ENCODE assay signal across 20 cellular contexts in genomic region chr12:55671746-55672145, GRCh38. TPM values are rescaled to one million over a fixed set of nuclear protein-coding genes. Genes with fewer than 3 reads are reported as not detected.
DNase-seq lines count a peak whose midpoint lies in the region; ATAC-seq and TF ChIP-seq lines count a peak whose summit lies in the region.
"Had no signal": no experiment of that assay in that cellular context is flagged by ENCODE, and none has a peak within 500 bp of the region (broad histone marks: within the 10 kb centered on the region; RNA-seq: fewer than 3 reads in every experiment).

No MANE protein-coding gene starts in this region.

- H3K4me3 ChIP-seq in mucosa of descending colon (no peak overlapping the region), transverse colon (no peak overlapping the region), thyroid gland (replicated peaks in 1 of 3) (no peak overlapping the region)
- H3K4me3 ChIP-seq: A549, BLaER1, GM12878 had no signal

- no peak for TF ChIP-seq EP300 in transverse colon (IDR thresholded peaks at IDR 0.05; ENCODE audit: low read depth)

- peak; percentile 17 for DNase-seq in cardiac septum (ENCODE audit: low spot score)
- DNase-seq in Right ventricle myocardium inferior (ENCODE audit: missing footprints), result no peak
- DNase-seq in mucosa of descending colon, result peak in 2 of 3 donors; percentile 59 to 60
- DNase-seq in transverse colon, result peak; percentile 57
- no peak for DNase-seq in thyroid gland
- DNase-seq: AML-193; CD4-positive, alpha-beta memory T cell; DMS153; DMS79 treated with DMSO at 0.1 percent for 48 hours; GOT3; H7; HFFc6; IMR-90 had no signal

- no peak for ATAC-seq in Right ventricle myocardium inferior
- peak; percentile 81 for ATAC-seq in mucosa of descending colon
- ATAC-seq in activated CD4-positive, CD25-positive, alpha-beta regulatory T cell treated with anti-CD3 and anti-CD28 coated beads, Interleukin-2, amount 50 U/mL, for 24 hours, result no peak
- no peak for ATAC-seq in HG02759 (IDR thresholded peaks at IDR 0.05; ENCODE audit: unreplicated experiment)
- ATAC-seq: A549, GM12878, HCT116 had no signal

- H3K27ac ChIP-seq in transverse colon (peak overlapping the region; percentile 54 to 73 (median 68)), thyroid gland (no peak overlapping the region)
- H3K27ac ChIP-seq: 22Rv1, A549, BLaER1 had no signal

- H3K27me3 ChIP-seq in transverse colon (no peaks in the 10 kb centered on the region), thyroid gland (no peaks in the 10 kb centered on the region)
- H3K27me3 ChIP-seq: BLaER1 had no signal

- TF ChIP-seq POLR2A in transverse colon (IDR thresholded peaks at IDR 0.05) (no peak), thyroid gland (IDR thresholded peaks at IDR 0.05) (no peak)

- peaks cover 19% of the 10 kb centered on the region for H3K4me1 ChIP-seq in mucosa of descending colon (ENCODE audit: low read depth)
- peaks cover 0 to 46% (median 13%) of the 10 kb centered on the region in 4 donors for H3K4me1 ChIP-seq in transverse colon
- no peaks in the 10 kb centered on the region for H3K4me1 ChIP-seq in thyroid gland
- H3K4me1 ChIP-seq: A549 had no signal

- no peaks in the 10 kb centered on the region for H3K9me3 ChIP-seq in mucosa of descending colon
- no peaks in the 10 kb centered on the region for H3K9me3 ChIP-seq in transverse colon
- no peaks in the 10 kb centered on the region for H3K9me3 ChIP-seq in thyroid gland
- H3K9me3 ChIP-seq: A549, BLaER1 had no signal

- in situ Hi-C loops in transverse colon (cut with MboI; ENCODE audit: low pct_ligation_motif_present in 1 of 4, low pct_unique_long_range_greater_than_20kb in 1 of 4, low sequenced_read_pairs in 3 of 4), result no loop called here

- intact Hi-C loops in cardiac septum (cut with DNase I) (no loop called here), Right ventricle myocardium inferior (cut with DNase I) (no loop called here), mucosa of descending colon (cut with DNase I, micrococcal nuclease) (no loop called here), transverse colon (cut with DNase I; ENCODE audit: low total_unique reads) (no loop called here), thyroid gland (cut with DNase I) (no loop called here)

- no peak for TF ChIP-seq CTCF in mucosa of descending colon (IDR thresholded peaks at IDR 0.05)
- no peak for TF ChIP-seq CTCF in transverse colon (IDR thresholded peaks at IDR 0.05)
- TF ChIP-seq CTCF in thyroid gland (IDR thresholded peaks at IDR 0.05), result no peak

- no peaks in the 10 kb centered on the region for H3K36me3 ChIP-seq in mucosa of descending colon (ENCODE audit: low read depth)
- no peaks in the 10 kb centered on the region for H3K36me3 ChIP-seq in transverse colon
- no peaks in the 10 kb centered on the region for H3K36me3 ChIP-seq in thyroid gland
- H3K36me3 ChIP-seq: BLaER1 had no signal

- WGBS in transverse colon (ENCODE audit: low coverage in 1 of 2), 2 donors, result 31 to 59% methylated on average over 3 to 4 of the region's 4 CpGs
- WGBS in thyroid gland, 2 donors, result 71 to 76% methylated on average over 4 of the region's 4 CpGs

RNA-seq across cellular contexts. Expression of gene OR10P1, which starts 35.1 kb away (rescaled TPM):
- total RNA-seq in cardiac septum, result not detected
- total RNA-seq in Right ventricle myocardium inferior, result not detected
- total RNA-seq in mucosa of descending colon, result not detected
- total RNA-seq in transverse colon, result not detected
- total RNA-seq in thyroid gland, result not detected
- total RNA-seq: CD4-positive, alpha-beta memory T cell; GM12878; H7; HFFc6; IMR-90 had no signal

RNA-seq across cellular contexts. Expression of gene ITGA7, which starts 36.0 kb away (rescaled TPM):
- total RNA-seq in cardiac septum (806 TPM), Right ventricle myocardium inferior (479 TPM), mucosa of descending colon (100 to 1,000 TPM in 1 of 3 donors, 10 to 100 TPM in 2; 16.5 to 449 (median 46.0) TPM), transverse colon (100 to 1,000 TPM in 1 of 4 donors, 10 to 100 TPM in 3; 14.4 to 125 (median 23.6) TPM), thyroid gland (10 to 100 TPM in 2 of 4 donors, 1 to 10 TPM in 2; 7.9 to 16.9 (median 9.8) TPM)

RNA-seq across cellular contexts. Expression of gene BLOC1S1, which starts 44.1 kb away (rescaled TPM):
- 97.7 TPM for total RNA-seq in cardiac septum
- 128 TPM for total RNA-seq in Right ventricle myocardium inferior
- 100 to 1,000 TPM; 201 to 285 (median 241) TPM for total RNA-seq in mucosa of descending colon
- total RNA-seq in transverse colon, result 100 to 1,000 TPM; 158 to 494 (median 381) TPM
- total RNA-seq in thyroid gland, result 100 to 1,000 TPM; 117 to 440 (median 246) TPM

RNA-seq across cellular contexts. Expression of gene RDH5, which starts 48.4 kb away (rescaled TPM):
- total RNA-seq in cardiac septum (26.3 TPM), Right ventricle myocardium inferior (12.9 TPM), mucosa of descending colon (10 to 100 TPM; 21.5 to 48.1 (median 35.8) TPM), transverse colon (10 to 100 TPM; 16.5 to 74.4 (median 58.3) TPM), thyroid gland (1 to 10 TPM in 3 of 4 donors, under 1 TPM in 1; 0.94 to 9.7 (median 6.8) TPM)

RNA-seq across cellular contexts. Expression of gene CD63, which starts 57.1 kb away (rescaled TPM):
- total RNA-seq in cardiac septum (914 TPM), Right ventricle myocardium inferior (790 TPM), mucosa of descending colon (1,000 to 10,000 TPM in 2 of 3 donors, 100 to 1,000 TPM in 1; 992 to 1,177 (median 1,016) TPM), transverse colon (100 to 1,000 TPM; 427 to 723 (median 581) TPM), thyroid gland (1,000 to 10,000 TPM in 3 of 4 donors, 100 to 1,000 TPM in 1; 683 to 1,145 (median 1,122) TPM)

Comparison
In these comparisons a context has a peak if more than half of its experiments do, and no peak if none do; other contexts are left out.
1. DNase-seq: peak in cardiac septum (single experiment), mucosa of descending colon (2 of 3) and transverse colon (single experiment); none in Right ventricle myocardium inferior (single experiment) and thyroid gland (0 of 2).
2. H3K27ac ChIP-seq: peak in transverse colon (4 of 4); none in thyroid gland (0 of 3).